ENCODE assay signal across 15 cellular contexts in genomic region chr2:1082456-1083205, GRCh38.
"Had no signal": no experiment of that assay in that cellular context is flagged by ENCODE, and none has a peak within 500 bp of the region (broad histone marks: within the 10 kb centered on the region; RNA-seq: fewer than 3 reads in every experiment).

No MANE protein-coding gene starts in this region.

- H3K27ac ChIP-seq: adrenal gland, cardiac muscle cell, left ventricle myocardium inferior, stomach, testis, upper lobe of left lung had no signal

- H3K4me1 ChIP-seq: adrenal gland, stomach, testis, upper lobe of left lung had no signal

- H3K27me3 Mint-ChIP-seq: activated CD4-positive, alpha-beta T cell treated with anti-CD3 and anti-CD28 coated beads for 36 hours; activated CD8-positive, alpha-beta T cell treated with anti-CD3 and anti-CD28 coated beads for 36 hours; activated naive CD4-positive, alpha-beta T cell treated with anti-CD3 and anti-CD28 coated beads, Interleukin-2, amount 50 U/mL, for 24 hours had no signal

- H3K36me3 ChIP-seq: adrenal gland, cardiac muscle cell, left ventricle myocardium inferior, stomach, upper lobe of left lung had no signal

- H3K9me3 ChIP-seq: adrenal gland, left ventricle myocardium inferior, stomach, testis, upper lobe of left lung had no signal

- H3K36me3 Mint-ChIP-seq: activated naive CD4-positive, alpha-beta T cell treated with anti-CD3 and anti-CD28 coated beads, Interleukin-2, amount 50 U/mL, for 24 hours; memory B cell; natural killer cell treated with Interleukin-12 subunit alpha and Interleukin-12 subunit beta and Interleukin-15 and Interleukin-18, amount 100 ng/mL, for 72 hours had no signal

- DNase-seq: activated CD4-positive, alpha-beta T cell treated with anti-CD3 and anti-CD28 coated beads for 36 hours; activated CD8-positive, alpha-beta T cell treated with anti-CD3 and anti-CD28 coated beads for 36 hours; activated effector memory CD4-positive, alpha-beta T cell treated with Interleukin-2 at 50 U/mL for 16 hours; activated T-cell treated with anti-CD3 and anti-CD28 coated beads, Interleukin-2, amount 50 U/mL, for 4 hours; head of caudate nucleus; stimulated activated CD4-positive, alpha-beta T cell treated with anti-CD3 and anti-CD28 coated beads, Interleukin-2, amount 100 ng/mL, for 24 hours had no signal

- H3K4me1 Mint-ChIP-seq: activated CD4-positive, alpha-beta T cell treated with anti-CD3 and anti-CD28 coated beads for 36 hours; activated naive CD4-positive, alpha-beta T cell treated with anti-CD3 and anti-CD28 coated beads, Interleukin-2, amount 50 U/mL, for 24 hours; memory B cell had no signal

- H3K27me3 ChIP-seq: adrenal gland, cardiac muscle cell, testis, upper lobe of left lung had no signal

- H3K9me3 Mint-ChIP-seq: activated CD8-positive, alpha-beta T cell treated with anti-CD3 and anti-CD28 coated beads for 36 hours; activated naive CD4-positive, alpha-beta T cell treated with anti-CD3 and anti-CD28 coated beads, Interleukin-2, amount 50 U/mL, for 24 hours; activated T-cell treated with anti-CD3 and anti-CD28 coated beads, Interleukin-2, amount 50 U/mL, for 4 hours; memory B cell; natural killer cell treated with Interleukin-12 subunit alpha and Interleukin-12 subunit beta and Interleukin-15 and Interleukin-18, amount 100 ng/mL, for 72 hours had no signal

- H3K4me3 ChIP-seq: adrenal gland, cardiac muscle cell, left ventricle myocardium inferior, stomach, testis, upper lobe of left lung had no signal

- ATAC-seq: activated CD4-positive, alpha-beta T cell treated with anti-CD3 and anti-CD28 coated beads for 36 hours; activated CD8-positive, alpha-beta T cell treated with anti-CD3 and anti-CD28 coated beads for 36 hours; activated T-cell treated with anti-CD3 and anti-CD28 coated beads, Interleukin-2, amount 50 U/mL, for 4 hours; natural killer cell treated with Interleukin-12 subunit alpha and Interleukin-12 subunit beta and Interleukin-15 and Interleukin-18, amount 100 ng/mL, for 72 hours had no signal

- H3K27ac Mint-ChIP-seq: activated CD4-positive, alpha-beta T cell treated with anti-CD3 and anti-CD28 coated beads for 36 hours; activated CD8-positive, alpha-beta T cell treated with anti-CD3 and anti-CD28 coated beads for 36 hours; activated naive CD4-positive, alpha-beta T cell treated with anti-CD3 and anti-CD28 coated beads, Interleukin-2, amount 50 U/mL, for 24 hours; memory B cell; natural killer cell treated with Interleukin-12 subunit alpha and Interleukin-12 subunit beta and Interleukin-15 and Interleukin-18, amount 100 ng/mL, for 72 hours had no signal

- H3K4me3 Mint-ChIP-seq: activated CD4-positive, alpha-beta T cell treated with anti-CD3 and anti-CD28 coated beads for 36 hours; activated CD8-positive, alpha-beta T cell treated with anti-CD3 and anti-CD28 coated beads for 36 hours; activated naive CD4-positive, alpha-beta T cell treated with anti-CD3 and anti-CD28 coated beads, Interleukin-2, amount 50 U/mL, for 24 hours; activated T-cell treated with anti-CD3 and anti-CD28 coated beads, Interleukin-2, amount 50 U/mL, for 4 hours; memory B cell; natural killer cell treated with Interleukin-12 subunit alpha and Interleukin-12 subunit beta and Interleukin-15 and Interleukin-18, amount 100 ng/mL, for 72 hours had no signal
